ENCODE assay signal across 8 cellular contexts in the genomic region with DNA sequence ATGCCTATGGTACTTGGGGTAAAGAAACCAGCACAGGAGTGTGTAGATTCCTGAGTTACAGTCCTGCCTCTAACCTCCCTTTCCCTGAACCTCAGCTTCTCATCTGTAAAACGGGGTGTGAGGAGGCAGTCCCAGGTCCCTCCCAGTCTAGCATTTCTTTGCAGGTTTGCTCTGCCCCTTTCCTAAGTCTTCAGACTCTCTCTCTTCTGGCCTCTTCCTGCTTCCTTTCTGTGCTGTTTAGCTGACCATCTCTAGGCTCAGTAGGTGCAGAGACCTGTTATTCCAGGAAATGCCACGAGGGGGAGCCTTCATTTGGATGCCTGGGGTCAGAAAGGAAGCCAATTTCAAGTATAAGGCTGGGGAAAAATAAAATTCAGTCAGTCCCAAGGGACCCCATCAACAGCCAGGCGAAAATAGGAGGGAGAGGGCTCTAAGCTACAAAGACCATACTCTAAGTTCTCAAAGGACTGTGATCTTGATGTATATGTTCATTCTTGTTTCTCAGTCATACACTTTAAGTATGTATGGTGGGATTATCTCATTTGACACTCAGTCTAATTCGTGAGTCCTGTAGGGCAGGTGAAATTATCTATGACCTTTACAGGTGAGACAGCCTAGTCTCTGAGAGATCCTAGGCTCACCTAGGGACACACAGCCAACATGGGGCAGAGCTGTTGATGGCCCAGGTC.
A peak's percentile ranks its signal among the peaks of the same experiment; 100 is the strongest.
DNase-seq lines count a peak whose midpoint lies in the region; ATAC-seq and TF ChIP-seq lines count a peak whose summit lies in the region.

No MANE protein-coding gene starts in this region.

- H3K4me1 Mint-ChIP-seq in CD14-positive monocyte = peaks cover 7% of the 10 kb centered on the region
- peaks cover 9 to 10% of the 10 kb centered on the region in 2 experiments for H3K4me1 Mint-ChIP-seq in H9
- H3K4me1 Mint-ChIP-seq in activated CD4-positive, alpha-beta T cell treated with anti-CD3 and anti-CD28 coated beads for 36 hours = peaks cover 12% of the 10 kb centered on the region

- peaks cover 0 to 3% of the 10 kb centered on the region in 2 donors for H3K36me3 Mint-ChIP-seq in CD14-positive monocyte
- H3K36me3 Mint-ChIP-seq in H9 (ENCODE audit: insufficient read depth in 1 of 3, low read depth in 3 of 3) = no peaks in the 10 kb centered on the region; a peak in 1 of 7 replicates
- H3K36me3 Mint-ChIP-seq in activated CD4-positive, alpha-beta T cell treated with anti-CD3 and anti-CD28 coated beads for 36 hours (ENCODE audit: low read depth) = no peaks in the 10 kb centered on the region

- H3K9me3 ChIP-seq in H9 (ENCODE audit: control insufficient read depth, low read depth, low read length) (no peaks in the 10 kb centered on the region), liver (ENCODE audit: control insufficient read depth in 4 of 4, low read length in 3 of 4) (no peaks in the 10 kb centered on the region)

- intact Hi-C loops in CD14-positive monocyte (cut with micrococcal nuclease) = loop anchor here (1.0 kb wide), 1 partner anchor 168 kb away; no protein-coding TSS in a partner anchor
- intact Hi-C loops in activated CD4-positive, alpha-beta T cell treated with anti-CD3 and anti-CD28 coated beads for 36 hours (cut with DNase I, micrococcal nuclease) = loop anchor here (1.0 to 10.0 kb wide), 6 partner anchors 55 to 260 kb away; no protein-coding TSS in a partner anchor

- CTCF ChIA-PET in activated CD4-positive, alpha-beta T cell treated with anti-CD3 and anti-CD28 coated beads for 36 hours (lab: Charles Lee) = interaction anchor here (0.5 to 2.9 kb wide), 22 partner anchors 11 to 1085 kb away, joined by 3 to 23 read pairs (median 4); no protein-coding TSS in a partner anchor

- H3K4me3 ChIP-seq in choroid plexus epithelial cell (ENCODE audit: low read depth, low read length) = no peak overlapping the region
- no peak overlapping the region for H3K4me3 ChIP-seq in liver (ENCODE audit: low read depth in 1 of 3, low read length in 3 of 3)

- no peak overlapping the region for H3K9ac ChIP-seq in H9 (ENCODE audit: extremely low read depth, insufficient read length, low read length)
- no peak overlapping the region for H3K9ac ChIP-seq in liver (ENCODE audit: low read depth in 1 of 2, low read length in 2 of 2)

- H3T11ph ChIP-seq in H9 (ENCODE audit: low read length) = no peak overlapping the region

- H2BK20ac ChIP-seq in H9 (ENCODE audit: low read depth, low read length, poor library complexity, severe bottlenecking) = no peak overlapping the region

- no peaks in the 10 kb centered on the region for H4K20me1 ChIP-seq in H9 (ENCODE audit: control insufficient read depth, insufficient read depth, insufficient read length)

- H3K79me2 ChIP-seq in H9 (ENCODE audit: insufficient read depth, low read length) = no peaks in the 10 kb centered on the region

- POLR2A ChIA-PET in activated CD4-positive, alpha-beta T cell treated with anti-CD3 and anti-CD28 coated beads for 36 hours (lab: Charles Lee) = no interaction called here

- H2BK15ac ChIP-seq in H9 (ENCODE audit: low read depth, low read length) = no peak overlapping the region

- H3K27ac ChIP-seq in H9 (ENCODE audit: insufficient read length, low read depth, low read length) = no peak overlapping the region
- no peak overlapping the region for H3K27ac ChIP-seq in liver (ENCODE audit: low read depth in 1 of 2, low read length in 2 of 2)

- H3K27me3 Mint-ChIP-seq in CD14-positive monocyte (ENCODE audit: low read depth in 3 of 3) (peaks cover 26 to 31% (median 28%) of the 10 kb centered on the region in 3 donors), H9 (ENCODE audit: low read depth) (peaks cover 13% of the 10 kb centered on the region)
- peaks cover 23% of the 10 kb centered on the region for H3K27me3 Mint-ChIP-seq in activated CD4-positive, alpha-beta T cell treated with anti-CD3 and anti-CD28 coated beads for 36 hours

- no peaks in the 10 kb centered on the region for H3K36me3 ChIP-seq in liver (ENCODE audit: control insufficient read depth in 4 of 4, insufficient read depth in 3 of 4, low read depth in 1 of 4, low read length in 3 of 4)

- no CpG with 5 or more reads among the region's 4 CpGs for WGBS in H9 (ENCODE audit: extremely low coverage, insufficient read length, low lambda C conversion rate)
- WGBS in liver = 14% methylated on average over 4 of the region's 4 CpGs

- H2BK5ac ChIP-seq in H9 (ENCODE audit: insufficient read length, low read length) = no peak overlapping the region

- H2BK12ac ChIP-seq in H9 (ENCODE audit: insufficient read length, low read depth, low read length) = no peak overlapping the region

- H4K8ac ChIP-seq in H9 (replicated peaks; ENCODE audit: insufficient read length, low read depth, low read length) = no peak overlapping the region

- H3K27ac Mint-ChIP-seq in CD14-positive monocyte (no peak overlapping the region), H9 (no peak overlapping the region)
- H3K27ac Mint-ChIP-seq in activated CD4-positive, alpha-beta T cell treated with anti-CD3 and anti-CD28 coated beads for 36 hours = no peak overlapping the region

- H3K14ac ChIP-seq in H9 (ENCODE audit: insufficient read depth, low read length) = no peak overlapping the region

- H4K5ac ChIP-seq in H9 (ENCODE audit: insufficient read length, low read depth, low read length) = no peak overlapping the region

- peak; percentile 86 to 91 for TF ChIP-seq RAD21 in liver (IDR thresholded peaks at IDR 0.05)

- peak; percentile 85 for TF ChIP-seq CTCF in CD14-positive monocyte (IDR thresholded peaks at IDR 0.05)
- peak; percentile 90 for TF ChIP-seq CTCF in H9 (conservative IDR thresholded peaks at IDR 0.05)
- peak; percentile 95 for TF ChIP-seq CTCF in choroid plexus epithelial cell (conservative IDR thresholded peaks at IDR 0.05; ENCODE audit: low read depth, low read length)
- peak; percentile 89 for TF ChIP-seq CTCF in liver (IDR thresholded peaks at IDR 0.05; ENCODE audit: low read depth, low read length, missing input control)

- ATAC-seq in activated CD4-positive, alpha-beta T cell treated with anti-CD3 and anti-CD28 coated beads for 36 hours = peak; percentile 41
- no peak for ATAC-seq in GM19395 (IDR thresholded peaks at IDR 0.05; ENCODE audit: unreplicated experiment)

- peaks cover 32% of the 10 kb centered on the region; the same call in 1 of the 2 replicates for H3K27me3 ChIP-seq in H9 (ENCODE audit: insufficient read depth, low read length)
- H3K27me3 ChIP-seq in liver (ENCODE audit: control insufficient read depth in 4 of 4, insufficient read depth in 4 of 4, low read length in 3 of 4) = no peaks in the 10 kb centered on the region

- no peak overlapping the region for H3K56ac ChIP-seq in H9 (ENCODE audit: insufficient read length, low read depth, low read length)

- H3K4me3 Mint-ChIP-seq in CD14-positive monocyte (no peak overlapping the region), H9 (no peak overlapping the region)
- H3K4me3 Mint-ChIP-seq in activated CD4-positive, alpha-beta T cell treated with anti-CD3 and anti-CD28 coated beads for 36 hours = no peak overlapping the region

- H3K4me2 ChIP-seq in H9 (ENCODE audit: insufficient read depth, insufficient read length, low read length) = no peak overlapping the region

- H3K23me2 ChIP-seq in H9 (ENCODE audit: insufficient read length, low read depth, low read length, poor library complexity, severe bottlenecking) = peaks cover 11% of the 10 kb centered on the region

- no peak overlapping the region for H2BK120ac ChIP-seq in H9 (ENCODE audit: low read depth, low read length, poor library complexity, severe bottlenecking)

- no peak overlapping the region for H3K4ac ChIP-seq in H9 (ENCODE audit: low read depth, low read length)

- no peak overlapping the region for H3K18ac ChIP-seq in H9 (ENCODE audit: insufficient read length, low read depth, low read length)

- H3K4me1 ChIP-seq in H9 (ENCODE audit: insufficient read depth, low read length) (peaks cover 2% of the 10 kb centered on the region; the same call in 1 of the 2 replicates), liver (ENCODE audit: control insufficient read depth in 4 of 4, insufficient read depth in 4 of 4, low read length in 3 of 4) (peaks cover 4 to 16% (median 5%) of the 10 kb centered on the region in 4 donors)

- no peak overlapping the region for H3K23ac ChIP-seq in H9 (ENCODE audit: insufficient read length, low read depth, low read length)

- H2AK5ac ChIP-seq in H9 (ENCODE audit: insufficient read length, low read length) = no peak overlapping the region

- peak; percentile 57 for DNase-seq in CD14-positive monocyte (ENCODE audit: low spot score)
- peak; percentile 83 for DNase-seq in H9
- peak; percentile 38 for DNase-seq in NCI-H510A (lab: John Stamatoyannopoulos, UW)
- peak; percentile 89 for DNase-seq in activated CD4-positive, alpha-beta T cell treated with anti-CD3 and anti-CD28 coated beads for 36 hours
- DNase-seq in choroid plexus epithelial cell (ENCODE audit: low read depth) = peak; percentile 90
- DNase-seq in stimulated activated CD4-positive, alpha-beta T cell treated with anti-CD3 and anti-CD28 coated beads, TNF-alpha, amount 100 ng/mL, for 24 hours (ENCODE audit: low read depth in 3 of 3) = peak; percentile 64 to 75 (median 73)

- H2AFZ ChIP-seq in H9 (ENCODE audit: low read length) = no peak overlapping the region

- H3K79me1 ChIP-seq in H9 (ENCODE audit: insufficient read depth, low read depth, low read length, poor library complexity, severe bottlenecking) = no peaks in the 10 kb centered on the region

- no peak overlapping the region for H4K91ac ChIP-seq in H9 (ENCODE audit: insufficient read length, low read depth, low read length)

- H3K9me3 Mint-ChIP-seq in CD14-positive monocyte (peaks cover 0 to 16% (median 2%) of the 10 kb centered on the region in 7 donors), H9 (no peaks in the 10 kb centered on the region; a peak in 1 of 5 replicates)
- no peaks in the 10 kb centered on the region for H3K9me3 Mint-ChIP-seq in activated CD4-positive, alpha-beta T cell treated with anti-CD3 and anti-CD28 coated beads for 36 hours (ENCODE audit: low read depth)

TF ChIP-seq in liver, 16 proteins besides CTCF, POLR2A, EP300 and RAD21:
- TF ChIP-seq YY1 (IDR thresholded peaks at IDR 0.05) = no peak
- no peak for TF ChIP-seq FOXA2 (IDR thresholded peaks at IDR 0.05)
- TF ChIP-seq EGR1 (IDR thresholded peaks at IDR 0.05; ENCODE audit: low read depth in 2 of 2) = no peak
- TF ChIP-seq, protein P1, sequence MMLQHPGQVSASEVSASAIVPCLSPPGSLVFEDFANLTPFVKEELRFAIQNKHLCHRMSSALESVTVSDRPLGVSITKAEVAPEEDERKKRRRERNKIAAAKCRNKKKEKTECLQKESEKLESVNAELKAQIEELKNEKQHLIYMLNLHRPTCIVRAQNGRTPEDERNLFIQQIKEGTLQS (IDR thresholded peaks at IDR 0.05) = no peak
- no peak for TF ChIP-seq HNF4G (IDR thresholded peaks at IDR 0.05)
- no peak for TF ChIP-seq SP1 (IDR thresholded peaks at IDR 0.05)
- no peak for TF ChIP-seq TAF1 (conservative IDR thresholded peaks at IDR 0.05)

Comparison
In these comparisons a context has a peak if more than half of its experiments do, and no peak if none do; other contexts are left out.
1. DNase-seq: peak in every context shown above with its lines; median percentile 90 in choroid plexus epithelial cell; 89 in activated CD4-positive, alpha-beta T cell treated with anti-CD3 and anti-CD28 coated beads for 36 hours; 83 in H9; 73 in stimulated activated CD4-positive, alpha-beta T cell treated with anti-CD3 and anti-CD28 coated beads, TNF-alpha, amount 100 ng/mL, for 24 hours; 57 in CD14-positive monocyte; 38 in NCI-H510A.